20 cellular contexts compared by ENCODE assay signal in the genomic region with DNA sequence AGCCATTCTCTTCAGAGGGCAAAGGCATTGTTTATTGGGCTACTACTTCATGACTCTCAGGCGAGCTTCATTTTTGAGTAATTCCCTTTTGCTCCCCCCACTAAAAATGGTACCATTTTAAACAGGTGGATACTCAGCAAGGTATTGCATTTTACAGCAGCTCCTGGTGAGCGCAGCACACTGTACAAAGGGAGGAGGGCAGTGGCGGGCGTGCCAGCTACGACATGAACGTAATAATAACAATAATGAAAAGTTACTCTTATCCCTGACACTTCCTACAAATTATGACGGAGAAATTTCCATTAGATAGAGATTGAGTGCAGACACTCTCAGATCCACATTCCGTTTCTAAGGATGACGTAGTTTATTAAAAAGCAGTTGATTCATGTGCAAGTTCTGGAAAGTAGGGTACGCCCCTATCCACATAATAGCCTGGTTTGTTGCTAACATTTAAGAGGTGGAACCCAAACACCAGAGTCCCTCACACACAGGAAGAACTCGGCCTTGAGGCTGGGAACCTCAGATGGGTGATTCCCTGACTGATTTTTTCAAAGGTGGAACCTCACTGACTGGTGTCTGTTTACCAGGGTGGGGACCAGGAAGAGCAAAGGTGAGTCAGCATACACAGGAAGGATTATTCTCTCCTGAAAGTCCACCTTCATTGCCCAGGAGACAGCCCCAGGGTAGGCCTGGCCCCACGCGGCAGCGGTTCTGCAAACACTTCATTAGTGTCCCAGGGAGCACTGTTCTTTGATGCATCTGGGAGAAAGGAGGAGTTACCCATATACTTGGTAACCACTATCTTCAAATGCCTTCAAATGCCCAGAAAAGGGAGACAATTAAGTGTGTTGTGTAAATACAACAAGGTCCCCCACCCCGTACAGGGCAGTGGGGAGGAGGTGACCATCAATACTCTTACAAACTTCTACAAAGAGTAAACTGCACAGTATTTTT.
DNase-seq lines count a peak whose midpoint lies in the region; ATAC-seq, FAIRE-seq and TF ChIP-seq lines count a peak whose summit lies in the region.
"Had no signal": no experiment of that assay in that cellular context is flagged by ENCODE, and none has a peak within 500 bp of the region (broad histone marks: within the 10 kb centered on the region; RNA-seq: fewer than 3 reads in every experiment).

No MANE protein-coding gene starts in this region.

- H3K36me3 Mint-ChIP-seq in activated CD4-positive, alpha-beta T cell treated with anti-CD3 and anti-CD28 coated beads, Interleukin-2, amount 10 ng/mL, durations not matched to agents 24 days and 14 days (ENCODE audit: low read depth) = peaks cover 10% of the 10 kb centered on the region
- H3K36me3 Mint-ChIP-seq: activated naive CD8-positive, alpha-beta T cell treated with anti-CD3 and anti-CD28 coated beads for 36 hours; brain; mesothelial cell of epicardium had no signal

- H3K9me3 ChIP-seq in colonic mucosa = no peaks in the 10 kb centered on the region
- H3K9me3 ChIP-seq: heart left ventricle, neutrophil had no signal

- H3K4me3 Mint-ChIP-seq in activated CD4-positive, alpha-beta T cell treated with anti-CD3 and anti-CD28 coated beads, Interleukin-2, amount 10 ng/mL, durations not matched to agents 24 days and 14 days = no peak overlapping the region
- H3K4me3 Mint-ChIP-seq: activated naive CD8-positive, alpha-beta T cell treated with anti-CD3 and anti-CD28 coated beads for 36 hours; activated T-cell treated with anti-CD3 and anti-CD28 coated beads, Interleukin-2, amount 50 U/mL, for 4 hours; brain; mesothelial cell of epicardium had no signal

- DNase-seq in Caki2 (ENCODE audit: low read depth) (peak; percentile 79), HuH-7 (ENCODE audit: low spot score) (peak; percentile 49), colonic mucosa (peak; percentile 86), mucosa of gallbladder (ENCODE audit: low spot score) (peak; percentile 45), GM12891 (ENCODE audit: insufficient read length, low spot score) (no peak), GM19240 (ENCODE audit: insufficient read length, low spot score) (no peak)
- DNase-seq in activated CD4-positive, alpha-beta T cell treated with anti-CD3 and anti-CD28 coated beads, Interleukin-2, amount 10 ng/mL, durations not matched to agents 24 days and 14 days = no peak
- DNase-seq: activated CD4-positive, alpha-beta T cell treated with anti-CD3 and anti-CD28 coated beads, Interleukin-2, amount 50 U/mL, for 4 hours; activated naive CD8-positive, alpha-beta T cell treated with anti-CD3 and anti-CD28 coated beads for 36 hours; activated T-cell treated with anti-CD3 and anti-CD28 coated beads, Interleukin-2, amount 50 U/mL, for 4 hours; heart left ventricle; NCI-H1930; NCI-H510A treated with DMSO at 0.1 percent for 48 hours; stimulated activated naive CD8-positive, alpha-beta T cell treated with anti-CD3 and anti-CD28 coated beads, Interleukin-15, Interleukin-2, amounts not matched to agents 100 U/mL and 50 U/mL, for 24 hours had no signal

- no peak for TF ChIP-seq CTCF in colonic mucosa (IDR thresholded peaks at IDR 0.05)

- H3K36me3 ChIP-seq in colonic mucosa = no peaks in the 10 kb centered on the region
- H3K36me3 ChIP-seq: neutrophil had no signal

- TF ChIP-seq POLR2A in GM12891 (IDR thresholded peaks at IDR 0.05; ENCODE audit: low read depth, low read length) = no peak

- no peak for FAIRE-seq in GM12891 (lab: Jason Lieb, UNC)
- FAIRE-seq: islet of Langerhans had no signal

- peaks cover 59% of the 10 kb centered on the region for H3K4me1 Mint-ChIP-seq in activated CD4-positive, alpha-beta T cell treated with anti-CD3 and anti-CD28 coated beads, Interleukin-2, amount 10 ng/mL, durations not matched to agents 24 days and 14 days
- H3K4me1 Mint-ChIP-seq: brain had no signal

- peaks cover 10% of the 10 kb centered on the region for H3K27me3 Mint-ChIP-seq in activated CD4-positive, alpha-beta T cell treated with anti-CD3 and anti-CD28 coated beads, Interleukin-2, amount 10 ng/mL, durations not matched to agents 24 days and 14 days
- H3K27me3 Mint-ChIP-seq: brain had no signal

- peak overlapping the region; percentile 54 to 83 for H3K9ac ChIP-seq in colonic mucosa (ENCODE audit: low read depth in 2 of 2, low read length in 2 of 2)

- no peak overlapping the region for H3K27ac Mint-ChIP-seq in activated CD4-positive, alpha-beta T cell treated with anti-CD3 and anti-CD28 coated beads, Interleukin-2, amount 10 ng/mL, durations not matched to agents 24 days and 14 days
- H3K27ac Mint-ChIP-seq: activated naive CD8-positive, alpha-beta T cell treated with anti-CD3 and anti-CD28 coated beads for 36 hours; mesothelial cell of epicardium had no signal

- in situ Hi-C loops in Caki2 (cut with HindIII; ENCODE audit: low pct_unique_long_range_greater_than_20kb, low sequenced_read_pairs) = no loop called here

- ATAC-seq in GM21515 (IDR thresholded peaks at IDR 0.05; ENCODE audit: unreplicated experiment) = no peak
- ATAC-seq: activated T-cell treated with anti-CD3 and anti-CD28 coated beads, Interleukin-2, amount 50 U/mL, for 4 hours; SK-N-SH treated with all-trans-retinoic acid at 6 μM for 48 hours; stimulated activated naive CD8-positive, alpha-beta T cell treated with anti-CD3 and anti-CD28 coated beads, Interleukin-15, Interleukin-2, amounts not matched to agents 100 U/mL and 50 U/mL, for 24 hours had no signal

- no peaks in the 10 kb centered on the region for H3K27me3 ChIP-seq in colonic mucosa
- H3K27me3 ChIP-seq: heart left ventricle had no signal

- no peaks in the 10 kb centered on the region for H3K4me1 ChIP-seq in colonic mucosa

- H3K4me3 ChIP-seq in colonic mucosa = no peak overlapping the region
- H3K4me3 ChIP-seq: heart left ventricle had no signal

- intact Hi-C loops in colonic mucosa (cut with DNase I) = no loop called here
- intact Hi-C loops in activated CD4-positive, alpha-beta T cell treated with anti-CD3 and anti-CD28 coated beads, Interleukin-2, amount 10 ng/mL, durations not matched to agents 24 days and 14 days (cut with micrococcal nuclease) = no loop called here

- H3K27ac ChIP-seq in colonic mucosa = peak overlapping the region; percentile 76
- H3K27ac ChIP-seq: heart left ventricle, neutrophil had no signal

- peaks cover 11% of the 10 kb centered on the region for H3K9me3 Mint-ChIP-seq in activated CD4-positive, alpha-beta T cell treated with anti-CD3 and anti-CD28 coated beads, Interleukin-2, amount 10 ng/mL, durations not matched to agents 24 days and 14 days
- H3K9me3 Mint-ChIP-seq: activated naive CD8-positive, alpha-beta T cell treated with anti-CD3 and anti-CD28 coated beads for 36 hours; activated T-cell treated with anti-CD3 and anti-CD28 coated beads, Interleukin-2, amount 50 U/mL, for 4 hours; brain; mesothelial cell of epicardium had no signal

TF ChIP-seq in GM12891, 5 proteins besides CTCF, POLR2A, EP300 and RAD21:
- TF ChIP-seq SPI1 (IDR thresholded peaks at IDR 0.05; ENCODE audit: low read depth, low read length) = no peak
- TF ChIP-seq POLR2AphosphoS5 (IDR thresholded peaks at IDR 0.05; ENCODE audit: low read depth, low read length) = no peak
- no peak for TF ChIP-seq TAF1 (IDR thresholded peaks at IDR 0.05; ENCODE audit: low read depth, low read length)
- TF ChIP-seq POU2F2 (IDR thresholded peaks at IDR 0.05; ENCODE audit: low read depth, low read length) = no peak
- TF ChIP-seq PAX5 (IDR thresholded peaks at IDR 0.05; ENCODE audit: insufficient read depth, low read length, severe bottlenecking) = no peak

Comparison
In these comparisons a context has a peak if more than half of its experiments do, and no peak if none do; other contexts are left out.
1. DNase-seq: peak in Caki2 (single experiment), HuH-7 (single experiment), colonic mucosa (single experiment) and mucosa of gallbladder (single experiment); none in GM12891 (single experiment), activated CD4-positive, alpha-beta T cell treated with anti-CD3 and anti-CD28 coated beads, Interleukin-2, amount 10 ng/mL, durations not matched to agents 24 days and 14 days (single experiment) and GM19240 (single experiment).